ENCODE assay signal across 1 cellular context in genomic region chr6:38163186-38164130, GRCh38.
TF ChIP-seq lines count a peak whose summit lies in the region.

No MANE protein-coding gene starts in this region.

TF ChIP-seq in PFSK-1, 5 proteins besides CTCF, POLR2A, EP300 and RAD21 (continued from another document):
- TF ChIP-seq REST (IDR thresholded peaks at IDR 0.05; ENCODE audit: insufficient read depth in 1 of 2, low read depth in 2 of 2, low read length in 2 of 2), result no peak
- no peak for TF ChIP-seq TAF1 (IDR thresholded peaks at IDR 0.05; ENCODE audit: borderline replicate concordance, insufficient read depth, low read length)
